In the genomic region with DNA sequence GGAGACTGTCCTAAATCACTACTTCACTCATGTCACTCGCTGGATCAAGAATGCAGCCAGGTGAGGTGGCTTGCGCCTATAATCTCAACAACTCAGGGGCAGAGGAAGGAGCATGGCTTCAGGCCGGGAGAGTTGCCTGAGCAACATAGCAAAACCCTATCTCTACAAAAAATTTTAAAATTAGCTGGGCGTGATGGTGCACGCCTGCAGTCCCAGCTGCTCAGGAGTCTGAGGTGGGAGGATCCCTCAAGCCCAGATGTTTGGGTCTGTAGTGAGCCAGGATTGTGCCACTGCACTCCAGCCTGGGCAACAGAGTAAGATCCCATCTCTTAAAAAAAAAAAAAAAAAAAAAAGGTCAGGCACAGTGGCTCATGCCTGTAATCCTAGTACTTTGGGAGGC, we compare ENCODE assay signal across 30 cellular contexts. TPM values are rescaled to one million over a fixed set of nuclear protein-coding genes. Genes with fewer than 3 reads are reported as not detected.
"Had no signal": no experiment of that assay in that cellular context is flagged by ENCODE, and none has a peak within 500 bp of the region (broad histone marks: within the 10 kb centered on the region; RNA-seq: fewer than 3 reads in every experiment).

No MANE protein-coding gene starts in this region.

- H3K27ac Mint-ChIP-seq: activated CD4-positive, alpha-beta memory T cell treated with anti-CD3 and anti-CD28 coated beads for 36 hours; activated CD4-positive, alpha-beta T cell treated with anti-CD3 and anti-CD28 coated beads, Interleukin-2, amount 10 ng/mL, durations not matched to agents 24 days and 14 days; activated naive CD4-positive, alpha-beta T cell treated with anti-CD3 and anti-CD28 coated beads, Interleukin-2, amount 10 ng/mL, durations not matched to agents 7 days and 5 days; activated T-helper 1 cell treated with anti-CD3 and anti-CD28 coated beads, Interleukin-12 subunit alpha, Interleukin-12 subunit beta, Interleukin-2, Interleukin-4 antibody, amounts not matched to agents 30 ng/mL and 10 ng/mL and 1 ng/mL, durations not matched to agents 14 hours and 24 hours and 36 hours; dendritic cell treated with granulocyte-macrophage colony-stimulating factor and Interleukin-4, amounts not matched to agents 40 ng/mL and 50 ng/mL, for 4 days; progenitor cell of endocrine pancreas; stimulated activated effector memory CD8-positive, alpha-beta T cell treated with anti-CD3 and anti-CD28 coated beads, Interleukin-12 subunit alpha, Interleukin-12 subunit beta, amount 100 ng/mL, for 72 hours; stimulated activated naive CD8-positive, alpha-beta T cell treated with anti-CD3 and anti-CD28 coated beads, Interleukin-15, Interleukin-2, amounts not matched to agents 100 ng/mL and 50 ng/mL, for 24 hours; T-helper 1 cell treated with Interleukin-12 subunit alpha and Interleukin-12 subunit beta and Interleukin-4 antibody, amounts not matched to agents 30 μg/mL and 1 μg/mL, for 36 hours had no signal

- ATAC-seq: gastrocnemius medialis, left cardiac atrium, left ventricle myocardium superior, right lobe of liver had no signal

- H3K36me3 Mint-ChIP-seq: activated CD4-positive, alpha-beta memory T cell treated with anti-CD3 and anti-CD28 coated beads for 36 hours; activated naive CD4-positive, alpha-beta T cell treated with anti-CD3 and anti-CD28 coated beads, Interleukin-2, amount 10 ng/mL, durations not matched to agents 7 days and 5 days; stimulated activated effector memory CD8-positive, alpha-beta T cell treated with anti-CD3 and anti-CD28 coated beads, Interleukin-12 subunit alpha, Interleukin-12 subunit beta, amount 100 ng/mL, for 72 hours had no signal

- DNase-seq: activated CD4-positive, alpha-beta memory T cell treated with anti-CD3 and anti-CD28 coated beads for 36 hours; activated CD4-positive, CD25-positive, alpha-beta regulatory T cell treated with anti-CD3 and anti-CD28 coated beads, Interleukin-2, amount 50 U/mL, for 72 hours; activated CD8-positive, alpha-beta memory T cell treated with anti-CD3 and anti-CD28 coated beads, Interleukin-2, amount 50 U/mL, for 4 hours; activated gamma-delta T cell; activated naive CD4-positive, alpha-beta T cell treated with anti-CD3 and anti-CD28 coated beads, Interleukin-2, amount 10 ng/mL, durations not matched to agents 7 days and 5 days; activated T-cell treated with anti-CD3 and anti-CD28 coated beads, Interleukin-2, amount 50 U/mL, for 1 hour; amygdala; caudate nucleus; esophagus squamous epithelium; gastrocnemius medialis; glutamatergic neuron; islet precursor cell; left cardiac atrium; left ventricle myocardium superior; midbrain; ovary; right lobe of liver; stimulated activated CD4-positive, alpha-beta T cell treated with anti-CD3 and anti-CD28 coated beads, Interleukin-4, amount 100 ng/mL, for 1 hour; T-helper 9 cell; upper lobe of left lung; WERI-Rb-1 had no signal

- H3K9me3 Mint-ChIP-seq: activated CD4-positive, alpha-beta memory T cell treated with anti-CD3 and anti-CD28 coated beads for 36 hours; activated CD4-positive, alpha-beta T cell treated with anti-CD3 and anti-CD28 coated beads, Interleukin-2, amount 10 ng/mL, durations not matched to agents 24 days and 14 days; activated naive CD4-positive, alpha-beta T cell treated with anti-CD3 and anti-CD28 coated beads, Interleukin-2, amount 10 ng/mL, durations not matched to agents 7 days and 5 days; activated T-helper 1 cell treated with anti-CD3 and anti-CD28 coated beads, Interleukin-12 subunit alpha, Interleukin-12 subunit beta, Interleukin-2, Interleukin-4 antibody, amounts not matched to agents 30 ng/mL and 10 ng/mL and 1 ng/mL, durations not matched to agents 14 hours and 24 hours and 36 hours; dendritic cell treated with granulocyte-macrophage colony-stimulating factor and Interleukin-4, amounts not matched to agents 40 ng/mL and 50 ng/mL, for 4 days; stimulated activated effector memory CD8-positive, alpha-beta T cell treated with anti-CD3 and anti-CD28 coated beads, Interleukin-12 subunit alpha, Interleukin-12 subunit beta, amount 100 ng/mL, for 72 hours; stimulated activated naive CD8-positive, alpha-beta T cell treated with anti-CD3 and anti-CD28 coated beads, Interleukin-15, Interleukin-2, amounts not matched to agents 100 ng/mL and 50 ng/mL, for 24 hours; T-helper 1 cell treated with Interleukin-12 subunit alpha and Interleukin-12 subunit beta and Interleukin-4 antibody, amounts not matched to agents 30 μg/mL and 1 μg/mL, for 36 hours had no signal

- H3K4me3 Mint-ChIP-seq: activated CD4-positive, alpha-beta memory T cell treated with anti-CD3 and anti-CD28 coated beads for 36 hours; activated CD4-positive, alpha-beta T cell treated with anti-CD3 and anti-CD28 coated beads, Interleukin-2, amount 10 ng/mL, durations not matched to agents 24 days and 14 days; activated naive CD4-positive, alpha-beta T cell treated with anti-CD3 and anti-CD28 coated beads, Interleukin-2, amount 10 ng/mL, durations not matched to agents 7 days and 5 days; activated T-helper 1 cell treated with anti-CD3 and anti-CD28 coated beads, Interleukin-12 subunit alpha, Interleukin-12 subunit beta, Interleukin-2, Interleukin-4 antibody, amounts not matched to agents 30 ng/mL and 10 ng/mL and 1 ng/mL, durations not matched to agents 14 hours and 24 hours and 36 hours; dendritic cell treated with granulocyte-macrophage colony-stimulating factor and Interleukin-4, amounts not matched to agents 40 ng/mL and 50 ng/mL, for 4 days; stimulated activated effector memory CD8-positive, alpha-beta T cell treated with anti-CD3 and anti-CD28 coated beads, Interleukin-12 subunit alpha, Interleukin-12 subunit beta, amount 100 ng/mL, for 72 hours; T-helper 1 cell treated with Interleukin-12 subunit alpha and Interleukin-12 subunit beta and Interleukin-4 antibody, amounts not matched to agents 30 μg/mL and 1 μg/mL, for 36 hours had no signal

- H3K27me3 Mint-ChIP-seq: activated CD4-positive, alpha-beta memory T cell treated with anti-CD3 and anti-CD28 coated beads for 36 hours had no signal

RNA-seq across cellular contexts. Expression of gene BIN2, which starts 59.7 kb away (rescaled TPM):
- total RNA-seq: lung microvascular endothelial cell, progenitor cell of endocrine pancreas, renal cortical epithelial cell had no signal
